In genomic region chr7:142961973-142962913, GRCh38 we compare ENCODE assay signal across 1 cellular context.
TF ChIP-seq lines count a peak whose summit lies in the region.

Gene KEL, minus strand, starts transcription at chr7:142962363. Its CDS starts 157 bp downstream, at chr7:142962206.

TF ChIP-seq in WTC11, 78 proteins besides CTCF, POLR2A, EP300 and RAD21 (continued from another document):
- TF ChIP-seq ZNF532 (CRISPR knock-in tag; IDR thresholded peaks at IDR 0.05; ENCODE audit: borderline replicate concordance) (no peak), FOXP4 (CRISPR knock-in tag; IDR thresholded peaks at IDR 0.05) (no peak), TCF7 (CRISPR knock-in tag; IDR thresholded peaks at IDR 0.05; ENCODE audit: low read depth) (no peak), ELF4 (CRISPR knock-in tag; IDR thresholded peaks at IDR 0.05; ENCODE audit: low read depth) (no peak), ZNF121 (CRISPR knock-in tag; IDR thresholded peaks at IDR 0.05) (no peak), USF1 (CRISPR knock-in tag; IDR thresholded peaks at IDR 0.05) (no peak), IRF1 (CRISPR knock-in tag; IDR thresholded peaks at IDR 0.05) (no peak), RELA (CRISPR knock-in tag; IDR thresholded peaks at IDR 0.05; ENCODE audit: borderline replicate concordance) (no peak), IRF2 (CRISPR knock-in tag; IDR thresholded peaks at IDR 0.05; ENCODE audit: borderline replicate concordance, low read depth) (no peak), ZBTB43 (CRISPR knock-in tag; IDR thresholded peaks at IDR 0.05) (no peak)
